ENCODE assay signal across 23 cellular contexts in the genomic region with DNA sequence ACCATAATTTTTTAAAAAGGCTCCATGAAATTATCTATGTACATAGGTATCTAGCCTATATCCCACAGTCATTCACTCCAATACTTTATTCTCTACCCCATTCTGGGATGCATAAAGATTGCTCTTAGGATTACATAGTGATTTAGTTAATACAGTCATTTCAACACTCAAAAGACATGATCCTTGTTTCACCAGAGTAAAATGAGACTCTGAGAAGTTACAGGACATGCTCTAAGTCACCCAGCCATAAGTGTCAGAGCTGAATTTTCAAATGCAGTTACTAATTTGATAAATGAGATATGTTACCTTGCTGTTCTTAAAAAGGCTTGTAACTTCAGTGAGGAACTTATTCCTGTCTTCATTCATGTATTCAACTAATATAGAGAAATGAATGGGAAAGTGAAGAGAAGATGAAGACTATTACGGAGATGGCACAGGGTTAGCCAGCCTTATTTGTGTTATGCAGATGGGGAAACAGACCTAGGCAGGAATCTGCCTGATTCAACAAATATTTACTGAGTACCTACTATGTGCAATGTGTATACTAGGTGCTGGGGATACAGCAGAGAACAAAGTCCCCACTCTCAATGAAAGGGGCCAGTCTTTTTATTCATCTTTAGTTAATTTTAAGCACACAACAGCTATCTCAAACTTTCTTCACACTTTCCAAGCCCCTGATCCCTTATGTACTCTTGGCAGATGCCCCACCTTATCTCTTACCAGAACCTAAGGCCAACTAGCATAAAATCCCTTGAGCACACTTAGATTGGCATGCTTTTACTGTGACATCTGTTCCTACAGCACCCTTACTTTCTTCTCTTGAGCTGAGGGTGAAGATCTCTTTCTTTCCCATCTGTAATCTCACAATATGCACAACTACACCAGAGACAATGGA. TPM values are rescaled to one million over a fixed set of nuclear protein-coding genes. Genes with fewer than 3 reads are reported as not detected.
DNase-seq lines count a peak whose midpoint lies in the region; ATAC-seq and TF ChIP-seq lines count a peak whose summit lies in the region.
"Had no signal": no experiment of that assay in that cellular context is flagged by ENCODE, and none has a peak within 500 bp of the region (broad histone marks: within the 10 kb centered on the region; RNA-seq: fewer than 3 reads in every experiment).

No MANE protein-coding gene starts in this region.

- H3K27me3 Mint-ChIP-seq in CD14-positive monocyte (ENCODE audit: low read depth in 3 of 3) (peaks cover 0 to 1% (median 0%) of the 10 kb centered on the region in 3 donors), memory B cell (no peaks in the 10 kb centered on the region)
- H3K27me3 Mint-ChIP-seq: activated naive CD8-positive, alpha-beta T cell treated with anti-CD3 and anti-CD28 coated beads for 36 hours had no signal

- intact Hi-C loops in CD14-positive monocyte (cut with micrococcal nuclease), result no loop called here

- TF ChIP-seq CTCF in CD14-positive monocyte (IDR thresholded peaks at IDR 0.05), result no peak

- no peak for ATAC-seq in memory B cell (ENCODE audit: low read depth)
- ATAC-seq: SK-N-SH treated with all-trans-retinoic acid at 6 μM for 48 hours had no signal

- H3K9me3 Mint-ChIP-seq in CD14-positive monocyte (peaks cover 0 to 3% (median 0%) of the 10 kb centered on the region in 7 donors), memory B cell (no peaks in the 10 kb centered on the region)
- H3K9me3 Mint-ChIP-seq: activated naive CD8-positive, alpha-beta T cell treated with anti-CD3 and anti-CD28 coated beads for 36 hours; activated T-helper 1 cell treated with anti-CD3 and anti-CD28 coated beads, Interleukin-12 subunit alpha, Interleukin-12 subunit beta, Interleukin-2, Interleukin-4 antibody, amounts not matched to agents 30 ng/mL and 10 ng/mL and 1 ng/mL, durations not matched to agents 14 hours and 24 hours and 36 hours had no signal

- H3K4me3 Mint-ChIP-seq in CD14-positive monocyte (no peak overlapping the region), memory B cell (no peak overlapping the region)
- H3K4me3 Mint-ChIP-seq: activated naive CD8-positive, alpha-beta T cell treated with anti-CD3 and anti-CD28 coated beads for 36 hours; activated T-helper 1 cell treated with anti-CD3 and anti-CD28 coated beads, Interleukin-12 subunit alpha, Interleukin-12 subunit beta, Interleukin-2, Interleukin-4 antibody, amounts not matched to agents 30 ng/mL and 10 ng/mL and 1 ng/mL, durations not matched to agents 14 hours and 24 hours and 36 hours; nephron had no signal

- DNase-seq in CD14-positive monocyte (ENCODE audit: low spot score) (no peak), DMS 273 treated with DMSO at 0.1 percent for 48 hours (lab: John Stamatoyannopoulos, UW) (peak; percentile 49), caudate nucleus (lab: John Stamatoyannopoulos, UW) (no peak), memory B cell (ENCODE audit: low spot score in 2 of 2) (no peak), NCI-H187 treated with DMSO at 0.1 percent for 48 hours (lab: John Stamatoyannopoulos, UW) (no peak), nucleus accumbens (lab: John Stamatoyannopoulos, UW) (no peak), amniotic stem cell (lab: John Stamatoyannopoulos, UW) (no peak)
- DNase-seq: activated CD4-positive, CD25-positive, alpha-beta regulatory T cell; activated CD8-positive, alpha-beta memory T cell treated with anti-CD3 and anti-CD28 coated beads for 24 hours; activated naive CD8-positive, alpha-beta T cell treated with anti-CD3 and anti-CD28 coated beads for 36 hours; dermis blood vessel endothelial cell; DND-41; GOT3; MM.1S; NCI-H1694; posterior cingulate gyrus; stimulated activated CD4-positive, alpha-beta T cell treated with anti-CD3 and anti-CD28 coated beads, Interleukin-1b, Interleukin-23, amount 100 ng/mL, for 48 hours; stimulated activated naive CD4-positive, alpha-beta T cell treated with Interleukin-2 at 50 U/mL for 16 hours; T-helper 9 cell had no signal

- H3K4me1 Mint-ChIP-seq in CD14-positive monocyte, result peaks cover 31% of the 10 kb centered on the region
- H3K4me1 Mint-ChIP-seq in memory B cell, result peaks cover 30% of the 10 kb centered on the region

- peak overlapping the region; percentile 5 for H3K27ac ChIP-seq in caudate nucleus (ENCODE audit: low read depth, low read length)
- H3K27ac ChIP-seq: hepatocyte had no signal

- peak overlapping the region in 5 of 7 donors; percentile 16 to 58 (median 53) for H3K27ac Mint-ChIP-seq in CD14-positive monocyte
- H3K27ac Mint-ChIP-seq in memory B cell, result peak overlapping the region; percentile 73
- H3K27ac Mint-ChIP-seq: activated naive CD8-positive, alpha-beta T cell treated with anti-CD3 and anti-CD28 coated beads for 36 hours; activated T-helper 1 cell treated with anti-CD3 and anti-CD28 coated beads, Interleukin-12 subunit alpha, Interleukin-12 subunit beta, Interleukin-2, Interleukin-4 antibody, amounts not matched to agents 30 ng/mL and 10 ng/mL and 1 ng/mL, durations not matched to agents 14 hours and 24 hours and 36 hours; nephron had no signal

- peaks cover 13 to 15% of the 10 kb centered on the region in 2 donors for H3K36me3 Mint-ChIP-seq in CD14-positive monocyte
- peaks cover 10% of the 10 kb centered on the region for H3K36me3 Mint-ChIP-seq in memory B cell

RNA-seq across cellular contexts. Expression of gene MAPK1, which starts 21.6 kb away (rescaled TPM):
- polyA plus RNA-seq in CD14-positive monocyte, result 100 to 1,000 TPM; 118 to 148 TPM
